20 cellular contexts compared by ENCODE assay signal in genomic region chr4:140955528-140956094, GRCh38.
DNase-seq lines count a peak whose midpoint lies in the region; ATAC-seq and TF ChIP-seq lines count a peak whose summit lies in the region.
"Had no signal": no experiment of that assay in that cellular context is flagged by ENCODE, and none has a peak within 500 bp of the region (broad histone marks: within the 10 kb centered on the region; RNA-seq: fewer than 3 reads in every experiment).

No MANE protein-coding gene starts in this region.

- intact Hi-C loops in sciatic nerve (cut with DNase I): no loop called here

- TF ChIP-seq CTCF in AG09319 (IDR thresholded peaks at IDR 0.05; ENCODE audit: low read depth, low read length) (no peak), fibroblast of villous mesenchyme (IDR thresholded peaks at IDR 0.05; ENCODE audit: insufficient read depth, low read depth, low read length) (no peak), progenitor cell of endocrine pancreas (IDR thresholded peaks at IDR 0.05; ENCODE audit: unreplicated experiment) (no peak)

- ATAC-seq in sciatic nerve (peak; percentile 55), HG03025 (IDR thresholded peaks at IDR 0.05; ENCODE audit: low FRiP score, unreplicated experiment) (no peak)

- peaks cover 2% of the 10 kb centered on the region for H3K36me3 Mint-ChIP-seq in progenitor cell of endocrine pancreas (ENCODE audit: insufficient read depth)
- H3K36me3 Mint-ChIP-seq: CD14-positive monocyte had no signal

- H3K4me3 ChIP-seq in fibroblast of villous mesenchyme (ENCODE audit: low read depth, low read length): no peak overlapping the region
- H3K4me3 ChIP-seq: MG63 had no signal

- H3K9me3 Mint-ChIP-seq in progenitor cell of endocrine pancreas (ENCODE audit: low read depth): peaks cover 5% of the 10 kb centered on the region

- DNase-seq in AG09319 (ENCODE audit: extremely low read depth, low read depth): peak; percentile 47
- DNase-seq in brain pericyte (ENCODE audit: low read depth, low spot score): peak; percentile 47
- peak; percentile 25 for DNase-seq in fibroblast of villous mesenchyme (ENCODE audit: low read depth)
- DNase-seq in sciatic nerve (ENCODE audit: low spot score): no peak
- DNase-seq in NCI-H748 treated with DMSO at 0.1 percent for 48 hours (lab: John Stamatoyannopoulos, UW): no peak
- DNase-seq in progenitor cell of endocrine pancreas (ENCODE audit: low spot score, unreplicated experiment): no peak
- no peak for DNase-seq in NCI-H774 (lab: John Stamatoyannopoulos, UW)
- DNase-seq: AML-193; DMS 273 treated with DMSO at 0.1 percent for 48 hours; Karpas-422; MG63; NCI-H1092; NCI-H1694; NCI-H2107; NCI-H2227 treated with DMSO at 0.1 percent for 48 hours; NCI-H526; NK-92 treated with Interleukin-12 subunit alpha and Interleukin-12 subunit beta, amount 100 ng/mL, for 24 hours; SIG-M5 had no signal

- H3K27me3 Mint-ChIP-seq in progenitor cell of endocrine pancreas: no peaks in the 10 kb centered on the region

- H3K4me3 Mint-ChIP-seq in progenitor cell of endocrine pancreas (ENCODE audit: low read depth): no peak overlapping the region
- H3K4me3 Mint-ChIP-seq: CD14-positive monocyte had no signal

- no peak overlapping the region for H3K27ac Mint-ChIP-seq in progenitor cell of endocrine pancreas

- no peaks in the 10 kb centered on the region for H3K4me1 Mint-ChIP-seq in progenitor cell of endocrine pancreas (ENCODE audit: low read depth)
- H3K4me1 Mint-ChIP-seq: CD14-positive monocyte had no signal

Comparison
In these comparisons a context has a peak if more than half of its experiments do, and no peak if none do; other contexts are left out.
1. DNase-seq: peak in AG09319 (single experiment), brain pericyte (single experiment) and fibroblast of villous mesenchyme (single experiment); none in sciatic nerve (single experiment), NCI-H748 treated with DMSO at 0.1 percent for 48 hours (single experiment), progenitor cell of endocrine pancreas (single experiment) and NCI-H774 (single experiment).